Comparison of ENCODE assay signal across 24 cellular contexts in genomic region chr4:180650273-180650672, GRCh38.
DNase-seq lines count a peak whose midpoint lies in the region; ATAC-seq, FAIRE-seq and TF ChIP-seq lines count a peak whose summit lies in the region.
"Had no signal": no experiment of that assay in that cellular context is flagged by ENCODE, and none has a peak within 500 bp of the region (broad histone marks: within the 10 kb centered on the region; RNA-seq: fewer than 3 reads in every experiment).

No MANE protein-coding gene starts in this region.

- BruUV-seq in GM12878 (replicated peaks; lab: Mats Ljungman, UMichigan) (no TSS peak), MCF 10A (replicated peaks; lab: Mats Ljungman, UMichigan) (no TSS peak), HepG2 (replicated peaks; lab: Mats Ljungman, UMichigan) (no TSS peak)

- TF ChIP-seq RAD21 in GM12878 (IDR thresholded peaks at IDR 0.05; ENCODE audit: insufficient read depth, low read depth, low read length) (no peak), HepG2 (CRISPR knock-in tag; IDR thresholded peaks at IDR 0.05) (no peak)

- H3K9ac ChIP-seq in GM12878 (ENCODE audit: control insufficient read depth, insufficient read depth, low read length) (no peak overlapping the region), HepG2 (ENCODE audit: insufficient read depth, low read depth, low read length) (no peak overlapping the region)

- no peaks in the 10 kb centered on the region for H3K27me3 Mint-ChIP-seq in MCF 10A (ENCODE audit: insufficient read depth, unreplicated experiment)
- H3K27me3 Mint-ChIP-seq in natural killer cell treated with Interleukin-12 subunit alpha and Interleukin-12 subunit beta and Interleukin-15 and Interleukin-18, amount 100 ng/mL, for 72 hours = no peaks in the 10 kb centered on the region

- H3K9me3 Mint-ChIP-seq in MCF 10A (ENCODE audit: unreplicated experiment) = no peaks in the 10 kb centered on the region
- no peaks in the 10 kb centered on the region for H3K9me3 Mint-ChIP-seq in natural killer cell treated with Interleukin-12 subunit alpha and Interleukin-12 subunit beta and Interleukin-15 and Interleukin-18, amount 100 ng/mL, for 72 hours
- H3K9me3 Mint-ChIP-seq: activated naive CD4-positive, alpha-beta T cell treated with anti-CD3 and anti-CD28 coated beads for 36 hours had no signal

- H3K4me2 ChIP-seq in GM12878 (ENCODE audit: control insufficient read depth, insufficient read depth) (no peak overlapping the region), HepG2 (ENCODE audit: low read depth, low read length) (no peak overlapping the region)

- ATAC-seq in GM19023 (IDR thresholded peaks at IDR 0.05; ENCODE audit: unreplicated experiment) (peak; percentile 75), GM21717 (IDR thresholded peaks at IDR 0.05; ENCODE audit: unreplicated experiment) (peak; percentile 90), HG03064 (IDR thresholded peaks at IDR 0.05; ENCODE audit: low read depth, unreplicated experiment) (peak; percentile 72), GM12878 (peak; percentile 93), HepG2 (no peak)
- ATAC-seq in natural killer cell treated with Interleukin-12 subunit alpha and Interleukin-12 subunit beta and Interleukin-15 and Interleukin-18, amount 100 ng/mL, for 72 hours = no peak
- ATAC-seq: left ventricle myocardium superior; stimulated activated effector memory CD8-positive, alpha-beta T cell treated with anti-CD3 and anti-CD28 coated beads, Interleukin-12 subunit alpha, Interleukin-12 subunit beta, amount 100 ng/mL, for 72 hours had no signal

- H3K4me3 ChIP-seq in GM12878 (no peak overlapping the region), HepG2 (replicated peaks in 1 of 3; ENCODE audit: insufficient read depth in 1 of 3, low read depth in 2 of 3, low read length in 3 of 3) (no peak overlapping the region)
- H3K4me3 ChIP-seq: thoracic aorta had no signal

- no peak for TF ChIP-seq POLR2A in GM12878 (IDR thresholded peaks at IDR 0.05; ENCODE audit: low read depth, low read length)
- TF ChIP-seq POLR2A in HepG2 (IDR thresholded peaks at IDR 0.05; ENCODE audit: insufficient read depth in 1 of 2, low read depth in 2 of 2, low read length in 2 of 2) = no peak

- intact Hi-C loops in GM12878 (cut with micrococcal nuclease; ENCODE audit: unreplicated experiment) = no loop called here
- intact Hi-C loops in MCF 10A (cut with micrococcal nuclease) = no loop called here
- intact Hi-C loops in HepG2 (cut with micrococcal nuclease; ENCODE audit: unreplicated experiment) = no loop called here

- no peaks in the 10 kb centered on the region for H3K27me3 ChIP-seq in GM12878 (replicated peaks in 1 of 2; ENCODE audit: control insufficient read depth in 2 of 2, insufficient read depth in 2 of 2, low read length in 1 of 2)
- no peaks in the 10 kb centered on the region for H3K27me3 ChIP-seq in HepG2 (ENCODE audit: control insufficient read depth in 1 of 2, insufficient read depth in 2 of 2, low read length in 2 of 2)
- H3K27me3 ChIP-seq: neutrophil had no signal

- H3K27ac Mint-ChIP-seq in MCF 10A (ENCODE audit: low read depth, unreplicated experiment) = no peak overlapping the region
- no peak overlapping the region for H3K27ac Mint-ChIP-seq in natural killer cell treated with Interleukin-12 subunit alpha and Interleukin-12 subunit beta and Interleukin-15 and Interleukin-18, amount 100 ng/mL, for 72 hours
- H3K27ac Mint-ChIP-seq: activated naive CD4-positive, alpha-beta T cell treated with anti-CD3 and anti-CD28 coated beads for 36 hours; stimulated activated effector memory CD8-positive, alpha-beta T cell treated with anti-CD3 and anti-CD28 coated beads, Interleukin-12 subunit alpha, Interleukin-12 subunit beta, amount 100 ng/mL, for 72 hours had no signal

- SMC1A ChIA-PET in GM12878 (lab: Charles Lee; ENCODE audit: uncharacterized antibody, unreplicated experiment) = interaction anchor here (1.5 kb wide), 2 partner anchors 13 to 16 kb away, joined by 3 read pairs; no protein-coding TSS in a partner anchor

- in situ Hi-C loops in GM12878 (cut with MboI) (no loop called here), HepG2 (cut with HindIII; ENCODE audit: extremely low pct_ligation_motif_present, low pct_unique_long_range_greater_than_20kb) (loop anchor here (25.0 kb wide), 1 partner anchor 887 kb away; no protein-coding TSS in a partner anchor)

- CTCF ChIA-PET in GM12878 (lab: Yijun Ruan, JAX) (interaction anchor here (2.2 kb wide), 1 partner anchor 14 kb away, joined by 20 read pairs; no protein-coding TSS in a partner anchor), MCF 10A (lab: Yijun Ruan, JAX) (interaction anchor here (0.8 kb wide), 1 partner anchor 1956 kb away, joined by 5 read pairs; no protein-coding TSS in a partner anchor), HepG2 (lab: Yijun Ruan, JAX; ENCODE audit: low intra/inter-chr PET ratio, low total read pairs) (no interaction called here)

- no peaks in the 10 kb centered on the region for H4K20me1 ChIP-seq in GM12878 (ENCODE audit: control insufficient read depth, insufficient read depth)
- no peaks in the 10 kb centered on the region for H4K20me1 ChIP-seq in HepG2 (ENCODE audit: insufficient read depth, low read length)

- TF ChIP-seq EP300 in GM12878 (IDR thresholded peaks at IDR 0.05; ENCODE audit: borderline replicate concordance in 1 of 2, control insufficient read depth in 1 of 2, low read depth in 2 of 2, low read length in 2 of 2) (no peak), HepG2 (IDR thresholded peaks at IDR 0.05; ENCODE audit: low read depth in 2 of 2, low read length in 2 of 2) (no peak), HepG2 (CRISPR knock-in tag; IDR thresholded peaks at IDR 0.05; ENCODE audit: borderline replicate concordance) (no peak)

- POLR2A ChIA-PET in GM12878 (lab: Charles Lee) (no interaction called here), MCF 10A (lab: Yijun Ruan, JAX) (no interaction called here), HepG2 (lab: Yijun Ruan, JAX) (no interaction called here)

- RAD21 ChIA-PET in GM12878 (lab: Charles Lee; ENCODE audit: unreplicated experiment) = interaction anchor here (1.2 kb wide), 1 partner anchor 198 kb away, joined by 3 read pairs; no protein-coding TSS in a partner anchor

- no peaks in the 10 kb centered on the region for H3K36me3 Mint-ChIP-seq in MCF 10A (ENCODE audit: insufficient read depth, unreplicated experiment)
- H3K36me3 Mint-ChIP-seq in natural killer cell treated with Interleukin-12 subunit alpha and Interleukin-12 subunit beta and Interleukin-15 and Interleukin-18, amount 100 ng/mL, for 72 hours = no peaks in the 10 kb centered on the region
- H3K36me3 Mint-ChIP-seq: stimulated activated effector memory CD8-positive, alpha-beta T cell treated with anti-CD3 and anti-CD28 coated beads, Interleukin-12 subunit alpha, Interleukin-12 subunit beta, amount 100 ng/mL, for 72 hours had no signal

- TF ChIP-seq CTCF in GM12878 (IDR thresholded peaks at IDR 0.05 in 2 of 3, conservative IDR thresholded peaks at IDR 0.05 in 1 of 3; ENCODE audit: control insufficient read depth in 2 of 3, extremely low read depth in 1 of 3, insufficient read depth in 1 of 3, low read depth in 3 of 3, low read length in 3 of 3) (no peak), MCF 10A (IDR thresholded peaks at IDR 0.05; ENCODE audit: unreplicated experiment) (no peak), HepG2 (CRISPR knock-in tag; IDR thresholded peaks at IDR 0.05) (no peak)

- H3K9me3 ChIP-seq in GM12878 (replicated peaks; ENCODE audit: control insufficient read depth, insufficient read depth, low read length) (no peaks in the 10 kb centered on the region), HepG2 (ENCODE audit: low read length) (no peaks in the 10 kb centered on the region)
- H3K9me3 ChIP-seq: neutrophil, thoracic aorta had no signal

- DNase-seq in GM12878 (ENCODE audit: low read depth, low spot score) (no peak), MCF 10A (ENCODE audit: unreplicated experiment) (no peak), HUDEP-2 (lab: John Stamatoyannopoulos, UW; ENCODE audit: unreplicated experiment in 76 of 76) (no peak), HepG2 (ENCODE audit: low spot score) (no peak)
- DNase-seq in natural killer cell treated with Interleukin-12 subunit alpha and Interleukin-12 subunit beta and Interleukin-15 and Interleukin-18, amount 100 ng/mL, for 72 hours (ENCODE audit: low spot score) = no peak
- DNase-seq: activated CD4-positive, alpha-beta T cell treated with anti-CD3 and anti-CD28 coated beads, Interleukin-2, amount 50 U/mL, for 48 hours; activated naive CD4-positive, alpha-beta T cell treated with anti-CD3 and anti-CD28 coated beads for 36 hours; activated T-cell treated with anti-CD3 and anti-CD28 coated beads, Interleukin-2, amount 50 U/mL, for 1 hour; effector CD8-positive, alpha-beta T cell; Karpas-422; left ventricle myocardium superior; NCI-H1092 treated with DMSO at 0.1 percent for 48 hours; NCI-H524 treated with DMSO at 0.1 percent for 48 hours; retina; SHP77; T-helper 1 cell had no signal

- H3K4me3 Mint-ChIP-seq in MCF 10A (ENCODE audit: unreplicated experiment) = no peak overlapping the region
- no peak overlapping the region for H3K4me3 Mint-ChIP-seq in natural killer cell treated with Interleukin-12 subunit alpha and Interleukin-12 subunit beta and Interleukin-15 and Interleukin-18, amount 100 ng/mL, for 72 hours
- H3K4me3 Mint-ChIP-seq: activated naive CD4-positive, alpha-beta T cell treated with anti-CD3 and anti-CD28 coated beads for 36 hours; stimulated activated effector memory CD8-positive, alpha-beta T cell treated with anti-CD3 and anti-CD28 coated beads, Interleukin-12 subunit alpha, Interleukin-12 subunit beta, amount 100 ng/mL, for 72 hours had no signal

- H3K4me1 ChIP-seq in GM12878 (ENCODE audit: control insufficient read depth, insufficient read depth, low read length) = no peaks in the 10 kb centered on the region
- H3K4me1 ChIP-seq in HepG2 (ENCODE audit: insufficient read depth, low read length) = no peaks in the 10 kb centered on the region

- 17% methylated on average over 4 of the region's 4 CpGs for WGBS in GM12878 (ENCODE audit: insufficient coverage, insufficient replicate concordance, low lambda C conversion rate, missing lambda C conversion rate)
- 5% methylated on average over 4 of the region's 4 CpGs for WGBS in HepG2 (ENCODE audit: low lambda C conversion rate)

- peak; percentile 84 for FAIRE-seq in GM12878 (lab: Jason Lieb, UNC)
- FAIRE-seq in HepG2 (lab: Jason Lieb, UNC) = no peak
- FAIRE-seq: astrocyte had no signal

- no peaks in the 10 kb centered on the region for H3K4me1 Mint-ChIP-seq in MCF 10A (ENCODE audit: insufficient read depth, unreplicated experiment)
- no peaks in the 10 kb centered on the region for H3K4me1 Mint-ChIP-seq in natural killer cell treated with Interleukin-12 subunit alpha and Interleukin-12 subunit beta and Interleukin-15 and Interleukin-18, amount 100 ng/mL, for 72 hours (ENCODE audit: low read depth in 2 of 2)
- H3K4me1 Mint-ChIP-seq: stimulated activated effector memory CD8-positive, alpha-beta T cell treated with anti-CD3 and anti-CD28 coated beads, Interleukin-12 subunit alpha, Interleukin-12 subunit beta, amount 100 ng/mL, for 72 hours had no signal

- no peaks in the 10 kb centered on the region for H3K79me2 ChIP-seq in GM12878 (ENCODE audit: control insufficient read depth, insufficient read depth, low read length)
- H3K79me2 ChIP-seq in HepG2 (ENCODE audit: insufficient read depth, low read length) = no peaks in the 10 kb centered on the region

- no peak overlapping the region for H3K27ac ChIP-seq in GM12878 (ENCODE audit: control insufficient read depth, insufficient read depth)
- H3K27ac ChIP-seq in HepG2 (ENCODE audit: extremely low read length, insufficient read depth, low read length) = no peak overlapping the region
- H3K27ac ChIP-seq: neutrophil, thoracic aorta, VCaP had no signal

- H3K36me3 ChIP-seq in GM12878 (ENCODE audit: control insufficient read depth in 2 of 2, insufficient read depth in 2 of 2, low read length in 1 of 2) (no peaks in the 10 kb centered on the region), HepG2 (replicated peaks in 1 of 2; ENCODE audit: control insufficient read depth in 1 of 2, insufficient read depth in 2 of 2, low read length in 2 of 2) (no peaks in the 10 kb centered on the region)
- H3K36me3 ChIP-seq: neutrophil, thoracic aorta had no signal

- no peak overlapping the region; the same call in 1 of the 2 replicates for H2AFZ ChIP-seq in GM12878 (ENCODE audit: control insufficient read depth, low read depth, low read length)
- H2AFZ ChIP-seq in HepG2 (ENCODE audit: low read length) = no peak overlapping the region

Comparison
In these comparisons a context has a peak if more than half of its experiments do, and no peak if none do; other contexts are left out.
1. ATAC-seq: peak in GM19023 (single experiment), GM21717 (single experiment), HG03064 (single experiment) and GM12878 (single experiment); none in natural killer cell treated with Interleukin-12 subunit alpha and Interleukin-12 subunit beta and Interleukin-15 and Interleukin-18, amount 100 ng/mL, for 72 hours (0 of 2) and HepG2 (single experiment).